In the genomic region with DNA sequence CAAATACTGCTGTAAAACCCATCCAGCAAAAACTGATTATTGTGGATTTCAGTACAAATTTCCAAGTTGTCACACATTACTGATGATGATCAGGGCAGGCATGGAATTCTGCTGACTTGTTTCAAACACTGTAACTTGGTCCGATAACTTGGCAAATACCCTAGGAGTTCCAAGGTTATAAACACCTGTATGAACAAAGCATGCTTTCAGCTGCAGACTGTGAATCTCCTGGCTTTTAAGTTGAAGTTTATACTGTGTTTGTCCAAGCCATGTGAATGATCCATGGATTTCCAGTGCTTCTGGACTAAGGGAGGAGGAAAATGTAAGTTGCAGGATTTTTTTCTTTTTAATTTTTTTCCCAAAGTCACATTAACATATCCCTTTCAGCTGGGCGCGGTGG, we compare ENCODE assay signal across 8 cellular contexts.
"Had no signal": no experiment of that assay in that cellular context is flagged by ENCODE, and none has a peak within 500 bp of the region (broad histone marks: within the 10 kb centered on the region; RNA-seq: fewer than 3 reads in every experiment).

No MANE protein-coding gene starts in this region.

- H3K27me3 Mint-ChIP-seq: IgD-negative memory B cell had no signal

- FAIRE-seq: HTR-8/SVneo had no signal

- H3K4me3 Mint-ChIP-seq: HFFc6, IgD-negative memory B cell had no signal

- H3K27ac ChIP-seq: GM23248 had no signal

- H3K9ac ChIP-seq: GM23248 had no signal

- H2AFZ ChIP-seq: GM23248 had no signal

- H3K27ac Mint-ChIP-seq: HFFc6, IgD-negative memory B cell had no signal

- H3K4me3 ChIP-seq: GM23248, HAP-1 had no signal

- H3K9me3 Mint-ChIP-seq: HFFc6 had no signal

- DNase-seq: GM23248, GOT3, H7, HFFc6 had no signal

- ATAC-seq: HCT116 had no signal

- H3K9me3 ChIP-seq: HAP-1 had no signal
